In genomic region chr15:78399081-78399480, GRCh38 we compare ENCODE assay signal across 1 cellular context.
TF ChIP-seq lines count a peak whose summit lies in the region.

No MANE protein-coding gene starts in this region.

TF ChIP-seq in HepG2, 621 proteins besides CTCF, POLR2A, EP300 and RAD21:
- no peak for TF ChIP-seq ARID3A (IDR thresholded peaks at IDR 0.05; ENCODE audit: low read depth, low read length)
- TF ChIP-seq ZBTB39 (CRISPR knock-in tag; IDR thresholded peaks at IDR 0.05) = no peak
- TF ChIP-seq HOXD1 (CRISPR knock-in tag; IDR thresholded peaks at IDR 0.05) = no peak
- TF ChIP-seq BRD4 (CRISPR knock-in tag; IDR thresholded peaks at IDR 0.05) = no peak
- TF ChIP-seq TFDP2 (CRISPR knock-in tag; IDR thresholded peaks at IDR 0.05) = no peak
- no peak for TF ChIP-seq ZBTB38 (CRISPR knock-in tag; IDR thresholded peaks at IDR 0.05)
- no peak for TF ChIP-seq MAFG (CRISPR knock-in tag; IDR thresholded peaks at IDR 0.05)
- TF ChIP-seq SAFB2 (CRISPR knock-in tag; IDR thresholded peaks at IDR 0.05; ENCODE audit: borderline replicate concordance, low read depth) = no peak
- TF ChIP-seq FOXO1 (CRISPR knock-in tag; IDR thresholded peaks at IDR 0.05) = no peak
- no peak for TF ChIP-seq SYNCRIP (IDR thresholded peaks at IDR 0.05; ENCODE audit: insufficient read depth, low read depth, low read length)
- TF ChIP-seq SIN3B (IDR thresholded peaks at IDR 0.05; ENCODE audit: low read length) = no peak
- TF ChIP-seq CCAR2 (optimal IDR thresholded peaks at IDR 0.05; ENCODE audit: low read depth, low read length) = no peak
- no peak for TF ChIP-seq FOXC1 (CRISPR knock-in tag; IDR thresholded peaks at IDR 0.05; ENCODE audit: borderline replicate concordance)
- TF ChIP-seq AHR (CRISPR knock-in tag; IDR thresholded peaks at IDR 0.05) = no peak
- TF ChIP-seq ZMYM3 (CRISPR knock-in tag; IDR thresholded peaks at IDR 0.05) = no peak
- TF ChIP-seq ZNF224 (CRISPR knock-in tag; IDR thresholded peaks at IDR 0.05) = no peak
TF ChIP-seq in HepG2: peak in this region for 0.
